Comparison of ENCODE assay signal across 22 cellular contexts in the genomic region with DNA sequence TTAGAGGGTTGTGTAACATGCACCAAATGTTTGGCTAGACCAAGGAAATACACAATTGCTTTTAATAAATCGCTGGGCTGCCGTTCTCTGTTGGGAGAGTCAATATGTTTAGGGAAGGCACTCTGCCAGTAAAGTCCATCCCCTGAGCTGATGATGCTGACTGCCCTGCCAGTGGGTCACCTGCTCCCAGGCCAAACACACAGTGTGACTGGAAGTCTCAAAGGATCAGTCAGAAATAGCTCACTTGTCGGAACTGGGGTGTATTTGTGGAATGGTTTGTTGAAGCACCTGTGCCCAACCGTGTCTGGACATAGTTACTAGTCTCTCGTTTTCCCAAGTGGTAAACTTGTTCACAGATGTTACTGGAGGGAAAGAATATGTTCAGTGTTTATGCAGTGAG. TPM values are rescaled to one million over a fixed set of nuclear protein-coding genes. Genes with fewer than 3 reads are reported as not detected.
DNase-seq lines count a peak whose midpoint lies in the region; ATAC-seq, FAIRE-seq and TF ChIP-seq lines count a peak whose summit lies in the region.
"Had no signal": no experiment of that assay in that cellular context is flagged by ENCODE, and none has a peak within 500 bp of the region (broad histone marks: within the 10 kb centered on the region; RNA-seq: fewer than 3 reads in every experiment).

No MANE protein-coding gene starts in this region.

- in situ Hi-C loops in ACHN (cut with HindIII; ENCODE audit: low pct_ligation_motif_present, low pct_unique_long_range_greater_than_20kb, low sequenced_read_pairs) (no loop called here), brain microvascular endothelial cell (cut with HindIII; ENCODE audit: low pct_ligation_motif_present, low sequenced_read_pairs) (no loop called here)

- no peak for TF ChIP-seq POLR2A in GM12891 (IDR thresholded peaks at IDR 0.05; ENCODE audit: low read depth, low read length)
- TF ChIP-seq POLR2A in suprapubic skin (IDR thresholded peaks at IDR 0.05): no peak

- FAIRE-seq in GM12891 (lab: Jason Lieb, UNC) (peak; percentile 13), pancreas (lab: Jason Lieb, UNC) (no peak)
- FAIRE-seq: A204.1, D721Med, HTR-8/SVneo had no signal

- H3K27ac ChIP-seq in VCaP (peak overlapping the region; percentile 68), suprapubic skin (peak overlapping the region; percentile 67), brain microvascular endothelial cell (no peak overlapping the region), pancreas (no peak overlapping the region)

- WGBS in suprapubic skin: 65% methylated on average over 5 of the region's 5 CpGs
- WGBS in pancreas, 2 donors: 74 to 77% methylated on average over 5 of the region's 5 CpGs

- H3K36me3 ChIP-seq in suprapubic skin: no peaks in the 10 kb centered on the region
- no peaks in the 10 kb centered on the region for H3K36me3 ChIP-seq in brain microvascular endothelial cell (replicated peaks)
- H3K36me3 ChIP-seq in pancreas: no peaks in the 10 kb centered on the region
- H3K36me3 ChIP-seq: BE2C had no signal

- no peaks in the 10 kb centered on the region for H3K9me3 ChIP-seq in suprapubic skin
- no peaks in the 10 kb centered on the region for H3K9me3 ChIP-seq in pancreas
- H3K9me3 ChIP-seq: BE2C, SK-N-SH had no signal

- ATAC-seq in pancreas: no peak
- ATAC-seq: HCT116, Panc1 had no signal

- TF ChIP-seq CTCF in VCaP (conservative IDR thresholded peaks at IDR 0.05) (no peak), suprapubic skin (IDR thresholded peaks at IDR 0.05) (no peak), brain microvascular endothelial cell (IDR thresholded peaks at IDR 0.05; ENCODE audit: low read depth, low read length, missing control alignments) (no peak), pancreas (IDR thresholded peaks at IDR 0.05) (no peak)

- intact Hi-C loops in pancreas (cut with DNase I): no loop called here

- H3K4me3 ChIP-seq in suprapubic skin: no peak overlapping the region
- H3K4me3 ChIP-seq in brain microvascular endothelial cell (ENCODE audit: low read depth, low read length): no peak overlapping the region
- H3K4me3 ChIP-seq in pancreas: no peak overlapping the region

- no peak for TF ChIP-seq EP300 in suprapubic skin (IDR thresholded peaks at IDR 0.05)

- H3K4me1 ChIP-seq in suprapubic skin (peaks cover 15% of the 10 kb centered on the region), pancreas (no peaks in the 10 kb centered on the region)
- H3K4me1 ChIP-seq: BE2C had no signal

- DNase-seq in GM12891 (ENCODE audit: insufficient read length, low spot score): no peak
- peak; percentile 83 for DNase-seq in myocyte (ENCODE audit: low read depth)
- DNase-seq in suprapubic skin (ENCODE audit: low spot score in 2 of 2): no peak
- DNase-seq in ACHN: no peak
- DNase-seq in brain microvascular endothelial cell: no peak
- DNase-seq in pancreas: no peak
- DNase-seq: BE2C, DMS53, GDM1, Kasumi-1, NCI-H1417, NCI-H1694 treated with DMSO at 0.1 percent for 48 hours, NCI-H2107, SIG-M5, SK-N-SH had no signal

- H3K27me3 ChIP-seq in suprapubic skin: no peaks in the 10 kb centered on the region
- H3K27me3 ChIP-seq in brain microvascular endothelial cell (replicated peaks): no peaks in the 10 kb centered on the region
- H3K27me3 ChIP-seq in pancreas: peaks cover 0 to 2% (median 0%) of the 10 kb centered on the region in 4 donors
- H3K27me3 ChIP-seq: BE2C had no signal

TF ChIP-seq in GM12891, 5 proteins besides CTCF, POLR2A, EP300 and RAD21:
- TF ChIP-seq POLR2AphosphoS5 (IDR thresholded peaks at IDR 0.05; ENCODE audit: low read depth, low read length) (no peak), PAX5 (IDR thresholded peaks at IDR 0.05; ENCODE audit: insufficient read depth, low read length, severe bottlenecking) (no peak), POU2F2 (IDR thresholded peaks at IDR 0.05; ENCODE audit: low read depth, low read length) (no peak), SPI1 (IDR thresholded peaks at IDR 0.05; ENCODE audit: low read depth, low read length) (no peak), TAF1 (IDR thresholded peaks at IDR 0.05; ENCODE audit: low read depth, low read length) (no peak)

RNA-seq across cellular contexts. Expression of gene ZNF474, which starts 17.8 kb away (rescaled TPM):
- not detected for polyA plus RNA-seq in GM12891 (2012; ENCODE audit: low read depth, missing spikeins)
- total RNA-seq in myocyte (5.9 and 8.3 TPM in 2 replicates), suprapubic skin (1 to 10 TPM in 3 of 4 donors, not detected in 1; 1.0 to 2.0 (median 1.4) TPM), pancreas (under 1 TPM in 2 of 6 donors, not detected in 4; 0.12 to 0.56 TPM)
- 3.6 TPM for polyA plus RNA-seq in myocyte (2012)
- under 1 TPM in 1 of 2 donors, not detected in 1; 0.08 TPM for polyA plus RNA-seq in pancreas
- total RNA-seq: H1 had no signal
- polyA plus RNA-seq: H1 had no signal

RNA-seq across cellular contexts. Expression of gene LOX, which starts 33.5 kb away (rescaled TPM):
- polyA plus RNA-seq in GM12891 (2012; ENCODE audit: low read depth, missing spikeins): 0.19 TPM
- total RNA-seq in myocyte (8.1 and 8.2 TPM in 2 replicates), suprapubic skin (10 to 100 TPM in 2 of 4 donors, 1 to 10 TPM in 2; 4.9 to 20.2 (median 9.8) TPM), pancreas (10 to 100 TPM in 1 of 6 donors, 1 to 10 TPM in 5; 1.2 to 14.8 (median 4.7) TPM)
- polyA plus RNA-seq in myocyte (2012): 116 TPM
- polyA plus RNA-seq in pancreas: 1 to 10 TPM in 1 of 2 donors, under 1 TPM in 1; 0.65 to 1.4 TPM

Comparison
In these comparisons a context has a peak if more than half of its experiments do, and no peak if none do; other contexts are left out.
1. H3K27ac ChIP-seq: peak in VCaP (single experiment) and suprapubic skin (single experiment); none in brain microvascular endothelial cell (single experiment) and pancreas (0 of 4).